ENCODE assay signal across 14 cellular contexts in genomic region chr15:48898083-48898482, GRCh38. TPM values are rescaled to one million over a fixed set of nuclear protein-coding genes. Genes with fewer than 3 reads are reported as not detected.
DNase-seq lines count a peak whose midpoint lies in the region; ATAC-seq and TF ChIP-seq lines count a peak whose summit lies in the region.
"Had no signal": no experiment of that assay in that cellular context is flagged by ENCODE, and none has a peak within 500 bp of the region (broad histone marks: within the 10 kb centered on the region; RNA-seq: fewer than 3 reads in every experiment).

No MANE protein-coding gene starts in this region.

- peaks cover 2% of the 10 kb centered on the region for H3K27me3 Mint-ChIP-seq in activated CD4-positive, alpha-beta T cell treated with anti-CD3 and anti-CD28 coated beads, Interleukin-2, amount 10 ng/mL, durations not matched to agents 24 days and 14 days
- peaks cover 13% of the 10 kb centered on the region for H3K27me3 Mint-ChIP-seq in activated CD4-positive, alpha-beta T cell treated with anti-CD3 and anti-CD28 coated beads, Interleukin-2, amount 10 ng/mL, durations not matched to agents 7 days and 5 days
- H3K27me3 Mint-ChIP-seq in activated naive CD8-positive, alpha-beta T cell treated with anti-CD3 and anti-CD28 coated beads, Interleukin-2, amount 50 U/mL, for 24 hours: peaks cover 24% of the 10 kb centered on the region
- H3K27me3 Mint-ChIP-seq in mesothelial cell of epicardium (ENCODE audit: low read depth): peaks cover 1% of the 10 kb centered on the region
- H3K27me3 Mint-ChIP-seq: progenitor cell of endocrine pancreas had no signal

- no peaks in the 10 kb centered on the region for H3K36me3 Mint-ChIP-seq in activated CD4-positive, alpha-beta T cell treated with anti-CD3 and anti-CD28 coated beads, Interleukin-2, amount 10 ng/mL, durations not matched to agents 24 days and 14 days (ENCODE audit: low read depth)
- no peaks in the 10 kb centered on the region for H3K36me3 Mint-ChIP-seq in activated CD4-positive, alpha-beta T cell treated with anti-CD3 and anti-CD28 coated beads, Interleukin-2, amount 10 ng/mL, durations not matched to agents 7 days and 5 days (ENCODE audit: low read depth)
- peaks cover 3% of the 10 kb centered on the region for H3K36me3 Mint-ChIP-seq in activated naive CD8-positive, alpha-beta T cell treated with anti-CD3 and anti-CD28 coated beads, Interleukin-2, amount 50 U/mL, for 24 hours (ENCODE audit: low read depth)
- no peaks in the 10 kb centered on the region for H3K36me3 Mint-ChIP-seq in mesothelial cell of epicardium
- H3K36me3 Mint-ChIP-seq: CD4-positive, alpha-beta memory T cell had no signal

- H3K36me3 ChIP-seq in thoracic aorta: no peaks in the 10 kb centered on the region

- CTCF ChIA-PET in activated CD4-positive, alpha-beta T cell treated with anti-CD3 and anti-CD28 coated beads, Interleukin-2, amount 10 ng/mL, durations not matched to agents 7 days and 5 days (lab: Charles Lee): no interaction called here

- DNase-seq in activated CD4-positive, alpha-beta T cell treated with anti-CD3 and anti-CD28 coated beads, Interleukin-2, amount 10 ng/mL, durations not matched to agents 24 days and 14 days: no peak
- DNase-seq in activated CD4-positive, alpha-beta T cell treated with anti-CD3 and anti-CD28 coated beads, Interleukin-2, amount 10 ng/mL, durations not matched to agents 7 days and 5 days: no peak
- DNase-seq in activated naive CD8-positive, alpha-beta T cell treated with anti-CD3 and anti-CD28 coated beads, Interleukin-2, amount 50 U/mL, for 24 hours: no peak
- no peak for DNase-seq in mesothelial cell of epicardium (ENCODE audit: low spot score in 2 of 2, unreplicated experiment in 2 of 2)
- DNase-seq in thoracic aorta (ENCODE audit: low spot score): no peak
- no peak for DNase-seq in iPS-NIHi7 (ENCODE audit: extremely low spot score)
- no peak for DNase-seq in activated CD4-positive, alpha-beta T cell treated with anti-CD3 and anti-CD28 coated beads, Interleukin-2, amount 50 U/mL, for 1 hour
- no peak for DNase-seq in LoVo (ENCODE audit: low spot score)
- DNase-seq: activated CD4-positive, alpha-beta T cell treated with anti-CD3 and anti-CD28 coated beads for 1 hour; activated T-cell treated with anti-CD3 and anti-CD28 coated beads, Interleukin-2, amount 50 U/mL, for 4 hours; amygdala; CD4-positive, alpha-beta memory T cell had no signal

- H3K27me3 ChIP-seq in thoracic aorta (replicated peaks; ENCODE audit: insufficient read depth): no peaks in the 10 kb centered on the region

- H3K4me1 ChIP-seq in thoracic aorta (ENCODE audit: control insufficient read depth in 1 of 2, low read depth in 2 of 2): peaks cover 0 to 4% of the 10 kb centered on the region in 2 donors

- peak overlapping the region in 1 of 2 donors; percentile 1 for H3K27ac ChIP-seq in thoracic aorta

- intact Hi-C loops in activated CD4-positive, alpha-beta T cell treated with anti-CD3 and anti-CD28 coated beads, Interleukin-2, amount 10 ng/mL, durations not matched to agents 24 days and 14 days (cut with micrococcal nuclease): no loop called here

- peak overlapping the region; percentile 76 for H3K27ac Mint-ChIP-seq in activated CD4-positive, alpha-beta T cell treated with anti-CD3 and anti-CD28 coated beads, Interleukin-2, amount 10 ng/mL, durations not matched to agents 24 days and 14 days
- H3K27ac Mint-ChIP-seq in activated CD4-positive, alpha-beta T cell treated with anti-CD3 and anti-CD28 coated beads, Interleukin-2, amount 10 ng/mL, durations not matched to agents 7 days and 5 days: no peak overlapping the region
- H3K27ac Mint-ChIP-seq in activated naive CD8-positive, alpha-beta T cell treated with anti-CD3 and anti-CD28 coated beads, Interleukin-2, amount 50 U/mL, for 24 hours: peak overlapping the region; percentile 48
- H3K27ac Mint-ChIP-seq in mesothelial cell of epicardium: peak overlapping the region; percentile 91
- H3K27ac Mint-ChIP-seq: CD4-positive, alpha-beta memory T cell; dendritic cell treated with granulocyte-macrophage colony-stimulating factor and Interleukin-4, amounts not matched to agents 40 ng/mL and 50 ng/mL, for 4 days had no signal

- H3K4me1 Mint-ChIP-seq in activated CD4-positive, alpha-beta T cell treated with anti-CD3 and anti-CD28 coated beads, Interleukin-2, amount 10 ng/mL, durations not matched to agents 24 days and 14 days: peaks cover 28% of the 10 kb centered on the region
- peaks cover 8% of the 10 kb centered on the region for H3K4me1 Mint-ChIP-seq in activated CD4-positive, alpha-beta T cell treated with anti-CD3 and anti-CD28 coated beads, Interleukin-2, amount 10 ng/mL, durations not matched to agents 7 days and 5 days
- peaks cover 27% of the 10 kb centered on the region for H3K4me1 Mint-ChIP-seq in activated naive CD8-positive, alpha-beta T cell treated with anti-CD3 and anti-CD28 coated beads, Interleukin-2, amount 50 U/mL, for 24 hours
- H3K4me1 Mint-ChIP-seq in mesothelial cell of epicardium: peaks cover 22% of the 10 kb centered on the region

- POLR2A ChIA-PET in activated CD4-positive, alpha-beta T cell treated with anti-CD3 and anti-CD28 coated beads, Interleukin-2, amount 10 ng/mL, durations not matched to agents 7 days and 5 days (lab: Charles Lee): no interaction called here

- TF ChIP-seq CTCF in mesothelial cell of epicardium (IDR thresholded peaks at IDR 0.05; ENCODE audit: unreplicated experiment) (no peak), thoracic aorta (IDR thresholded peaks at IDR 0.05) (no peak)

- H3K9me3 ChIP-seq in thoracic aorta: no peaks in the 10 kb centered on the region

- peak overlapping the region; percentile 62 for H3K4me3 ChIP-seq in thoracic aorta

- H3K9me3 Mint-ChIP-seq in activated CD4-positive, alpha-beta T cell treated with anti-CD3 and anti-CD28 coated beads, Interleukin-2, amount 10 ng/mL, durations not matched to agents 24 days and 14 days: no peaks in the 10 kb centered on the region
- H3K9me3 Mint-ChIP-seq in activated CD4-positive, alpha-beta T cell treated with anti-CD3 and anti-CD28 coated beads, Interleukin-2, amount 10 ng/mL, durations not matched to agents 7 days and 5 days: no peaks in the 10 kb centered on the region
- H3K9me3 Mint-ChIP-seq in activated naive CD8-positive, alpha-beta T cell treated with anti-CD3 and anti-CD28 coated beads, Interleukin-2, amount 50 U/mL, for 24 hours: no peaks in the 10 kb centered on the region
- H3K9me3 Mint-ChIP-seq in mesothelial cell of epicardium: no peaks in the 10 kb centered on the region
- H3K9me3 Mint-ChIP-seq: activated T-cell treated with anti-CD3 and anti-CD28 coated beads, Interleukin-2, amount 50 U/mL, for 4 hours; CD4-positive, alpha-beta memory T cell; dendritic cell treated with granulocyte-macrophage colony-stimulating factor and Interleukin-4, amounts not matched to agents 40 ng/mL and 50 ng/mL, for 4 days had no signal

- ATAC-seq in activated naive CD8-positive, alpha-beta T cell treated with anti-CD3 and anti-CD28 coated beads, Interleukin-2, amount 50 U/mL, for 24 hours: peak; percentile 44
- ATAC-seq in thoracic aorta (ENCODE audit: insufficient number of reproducible peaks, low FRiP score, low read depth): no peak
- ATAC-seq: activated T-cell treated with anti-CD3 and anti-CD28 coated beads, Interleukin-2, amount 50 U/mL, for 4 hours had no signal

- peak overlapping the region; percentile 21 for H3K4me3 Mint-ChIP-seq in activated CD4-positive, alpha-beta T cell treated with anti-CD3 and anti-CD28 coated beads, Interleukin-2, amount 10 ng/mL, durations not matched to agents 24 days and 14 days
- H3K4me3 Mint-ChIP-seq in activated CD4-positive, alpha-beta T cell treated with anti-CD3 and anti-CD28 coated beads, Interleukin-2, amount 10 ng/mL, durations not matched to agents 7 days and 5 days: no peak overlapping the region
- H3K4me3 Mint-ChIP-seq in activated naive CD8-positive, alpha-beta T cell treated with anti-CD3 and anti-CD28 coated beads, Interleukin-2, amount 50 U/mL, for 24 hours: no peak overlapping the region
- no peak overlapping the region for H3K4me3 Mint-ChIP-seq in mesothelial cell of epicardium
- H3K4me3 Mint-ChIP-seq: activated T-cell treated with anti-CD3 and anti-CD28 coated beads, Interleukin-2, amount 50 U/mL, for 4 hours; CD4-positive, alpha-beta memory T cell; dendritic cell treated with granulocyte-macrophage colony-stimulating factor and Interleukin-4, amounts not matched to agents 40 ng/mL and 50 ng/mL, for 4 days had no signal

RNA-seq across cellular contexts. Expression of gene EID1, which starts 20.1 kb away (rescaled TPM):
- 192 and 209 TPM in 2 replicates for total RNA-seq in activated CD4-positive, alpha-beta T cell treated with anti-CD3 and anti-CD28 coated beads, Interleukin-2, amount 10 ng/mL, durations not matched to agents 24 days and 14 days
- 10 to 100 TPM; 83.8 to 84.0 TPM for total RNA-seq in activated CD4-positive, alpha-beta T cell treated with anti-CD3 and anti-CD28 coated beads, Interleukin-2, amount 10 ng/mL, durations not matched to agents 7 days and 5 days
- total RNA-seq in mesothelial cell of epicardium (135 to 146 TPM (median 139 TPM) in 3 replicates), thoracic aorta (100 to 1,000 TPM; 212 to 227 TPM)
